11 cellular contexts compared by ENCODE assay signal in genomic region chr18:10140928-10141327, GRCh38.
DNase-seq lines count a peak whose midpoint lies in the region; ATAC-seq and TF ChIP-seq lines count a peak whose summit lies in the region.
"Had no signal": no experiment of that assay in that cellular context is flagged by ENCODE, and none has a peak within 500 bp of the region (broad histone marks: within the 10 kb centered on the region; RNA-seq: fewer than 3 reads in every experiment).

No MANE protein-coding gene starts in this region.

- intact Hi-C loops in HCT116 (cut with micrococcal nuclease) = no loop called here

- H3K9me3 ChIP-seq in HCT116 (ENCODE audit: control insufficient read depth in 1 of 2, insufficient read depth in 1 of 2, low read depth in 1 of 2, low read length in 2 of 2) (no peaks in the 10 kb centered on the region), upper lobe of left lung (no peaks in the 10 kb centered on the region)
- H3K9me3 ChIP-seq: SJCRH30, spleen had no signal

- H3K9me2 ChIP-seq in HCT116 (ENCODE audit: insufficient read depth) = no peaks in the 10 kb centered on the region

- H3K4me1 ChIP-seq in HCT116 (ENCODE audit: control insufficient read depth in 1 of 2, insufficient read depth in 2 of 2, low read length in 2 of 2) = peaks cover 6 to 33% of the 10 kb centered on the region in 2 experiments
- H3K4me1 ChIP-seq in upper lobe of left lung = peaks cover 7 to 30% (median 27%) of the 10 kb centered on the region in 4 donors
- H3K4me1 ChIP-seq: SJCRH30 had no signal

- DNase-seq in HCT116 (ENCODE audit: low read depth, low spot score) (no peak), SHP77 treated with DMSO at 0.1 percent for 48 hours (lab: John Stamatoyannopoulos, UW) (peak; percentile 27), kidney tubule cell (ENCODE audit: low spot score) (peak; percentile 70), upper lobe of left lung (no peak), erythroblast (lab: John Stamatoyannopoulos, UW) (no peak), COLO829 (ENCODE audit: low spot score) (no peak)
- DNase-seq in stimulated activated CD4-positive, alpha-beta T cell treated with anti-CD3 and anti-CD28 coated beads, Interleukin-15, amount 100 ng/mL, for 24 hours = no peak
- DNase-seq: NCI-H1694, SJCRH30, spleen had no signal

- no peaks in the 10 kb centered on the region for H4K20me1 ChIP-seq in HCT116 (ENCODE audit: insufficient read depth)

- ATAC-seq in HCT116 (no peak; the same call in 1 of the 2 replicates), upper lobe of left lung (ENCODE audit: low FRiP score in 2 of 2) (peak; percentile 5 to 19)

- H3K79me2 ChIP-seq in HCT116 (ENCODE audit: insufficient read depth, low read length) = no peaks in the 10 kb centered on the region

- H3K27me3 ChIP-seq in HCT116 (ENCODE audit: insufficient read depth, low read length) = no peaks in the 10 kb centered on the region; the same call in 1 of the 2 replicates
- no peaks in the 10 kb centered on the region for H3K27me3 ChIP-seq in upper lobe of left lung
- H3K27me3 ChIP-seq: SJCRH30, spleen had no signal

- no peaks in the 10 kb centered on the region for H3K36me3 ChIP-seq in HCT116 (ENCODE audit: control insufficient read depth in 1 of 2, insufficient read depth in 2 of 2, low read length in 2 of 2)
- H3K36me3 ChIP-seq in upper lobe of left lung = no peaks in the 10 kb centered on the region
- H3K36me3 ChIP-seq: SJCRH30, spleen had no signal

- RAD21 ChIA-PET in HCT116 (lab: Charles Lee; ENCODE audit: low non-redundant PET in 1 of 2, low total read pairs in 2 of 2, uncharacterized antibody in 2 of 2, unreplicated experiment in 2 of 2) = no interaction called here

- H3K4me3 ChIP-seq in HCT116 (replicated peaks in 1 of 2; ENCODE audit: low read depth in 1 of 2, low read length in 2 of 2) (no peak overlapping the region), upper lobe of left lung (no peak overlapping the region)
- H3K4me3 ChIP-seq: SJCRH30, spleen had no signal

- no peak for TF ChIP-seq CTCF in HCT116 (IDR thresholded peaks at IDR 0.05 in 2 of 3, conservative IDR thresholded peaks at IDR 0.05 in 1 of 3; ENCODE audit: borderline replicate concordance in 1 of 3, insufficient read depth in 1 of 3, low read depth in 2 of 3, low read length in 2 of 3)
- no peak for TF ChIP-seq CTCF in upper lobe of left lung (IDR thresholded peaks at IDR 0.05)

- H3K27ac ChIP-seq in HCT116 (ENCODE audit: low read depth, low read length) (no peak overlapping the region), upper lobe of left lung (peak overlapping the region in 3 of 4 donors; percentile 0 to 38 (median 26))
- H3K27ac ChIP-seq: HL-60, SJCRH30, spleen had no signal

- BruUV-seq in HCT116 (replicated peaks; lab: Mats Ljungman, UMichigan) = no TSS peak

- CTCF ChIA-PET in HCT116 (lab: Charles Lee) = no interaction called here

- TF ChIP-seq EP300 in upper lobe of left lung (IDR thresholded peaks at IDR 0.05) = no peak

- WGBS in upper lobe of left lung, 2 donors = 50 to 66% methylated on average over 3 of the region's 3 CpGs

- no peak overlapping the region for H3K9ac ChIP-seq in HCT116 (ENCODE audit: low read length)

- POLR2A ChIA-PET in HCT116 (lab: Charles Lee) = no interaction called here

- no peak overlapping the region for H2AFZ ChIP-seq in HCT116 (ENCODE audit: low read depth, low read length, poor library complexity, severe bottlenecking)

- TF ChIP-seq POLR2A in HCT116 (IDR thresholded peaks at IDR 0.05; ENCODE audit: borderline replicate concordance, extremely low read depth, insufficient read depth, insufficient read length) = no peak
- TF ChIP-seq POLR2A in upper lobe of left lung (IDR thresholded peaks at IDR 0.05) = no peak
- no peak for TF ChIP-seq POLR2A in erythroblast (IDR thresholded peaks at IDR 0.05; ENCODE audit: low read length)

- H3K4me2 ChIP-seq in HCT116 (ENCODE audit: low read length) = no peak overlapping the region

- TF ChIP-seq RAD21 in HCT116 (IDR thresholded peaks at IDR 0.05; ENCODE audit: low read depth) = no peak

TF ChIP-seq in HCT116, 20 proteins besides CTCF, POLR2A, EP300 and RAD21:
- TF ChIP-seq ELF1 (IDR thresholded peaks at IDR 0.05; ENCODE audit: borderline replicate concordance, low read depth) (no peak), EGR1 (IDR thresholded peaks at IDR 0.05; ENCODE audit: low read depth) (no peak), MAX (IDR thresholded peaks at IDR 0.05) (no peak), EZH2phosphoT487 (IDR thresholded peaks at IDR 0.05; ENCODE audit: borderline replicate concordance) (no peak), ZBTB33 (IDR thresholded peaks at IDR 0.05; ENCODE audit: extremely low read depth, insufficient replicate concordance, low read length) (no peak), CBX3 (IDR thresholded peaks at IDR 0.05; ENCODE audit: low read depth) (no peak), POLR2AphosphoS5 (IDR thresholded peaks at IDR 0.05; ENCODE audit: low read depth, low read length) (no peak), SP1 (IDR thresholded peaks at IDR 0.05; ENCODE audit: low read depth) (0 out of 2 replicates have a peak, but pooled peaks have one; percentile 10), SRF (IDR thresholded peaks at IDR 0.05; ENCODE audit: low read depth) (no peak)

Comparison
In these comparisons a context has a peak if more than half of its experiments do, and no peak if none do; other contexts are left out.
1. DNase-seq: peak in SHP77 treated with DMSO at 0.1 percent for 48 hours (single experiment) and kidney tubule cell (single experiment); none in HCT116 (single experiment), upper lobe of left lung (0 of 2), erythroblast (0 of 2), stimulated activated CD4-positive, alpha-beta T cell treated with anti-CD3 and anti-CD28 coated beads, Interleukin-15, amount 100 ng/mL, for 24 hours (single experiment) and COLO829 (single experiment).